In genomic region chr20:39983183-39983582, GRCh38 we compare ENCODE assay signal across 21 cellular contexts.
DNase-seq lines count a peak whose midpoint lies in the region; ATAC-seq, FAIRE-seq and TF ChIP-seq lines count a peak whose summit lies in the region.
"Had no signal": no experiment of that assay in that cellular context is flagged by ENCODE, and none has a peak within 500 bp of the region (broad histone marks: within the 10 kb centered on the region; RNA-seq: fewer than 3 reads in every experiment).

No MANE protein-coding gene starts in this region.

- H3K36me3 ChIP-seq in liver (ENCODE audit: control insufficient read depth in 4 of 4, insufficient read depth in 3 of 4, low read depth in 1 of 4, low read length in 3 of 4) (no peaks in the 10 kb centered on the region), HepG2 (replicated peaks in 1 of 2; ENCODE audit: control insufficient read depth in 1 of 2, insufficient read depth in 2 of 2, low read length in 2 of 2) (no peaks in the 10 kb centered on the region)
- H3K36me3 ChIP-seq: BLaER1 treated with 17β-estradiol and CSF1 and Interleukin-3, amounts not matched to agents 10 nM and 100 nM; MG63 had no signal

- H3K27ac ChIP-seq in liver (ENCODE audit: low read depth in 1 of 2, low read length in 2 of 2) = peak overlapping the region; percentile 47 to 55
- no peak overlapping the region for H3K27ac ChIP-seq in HepG2 (ENCODE audit: extremely low read length, insufficient read depth, low read length)
- no peak overlapping the region for H3K27ac ChIP-seq in foreskin keratinocyte
- H3K27ac ChIP-seq: BLaER1 treated with 17β-estradiol and CSF1 and Interleukin-3, amounts not matched to agents 10 nM and 100 nM; HL-60; RWPE1 had no signal

- 88% methylated on average over 2 of the region's 2 CpGs for WGBS in liver
- 3% methylated on average over 2 of the region's 2 CpGs for WGBS in HepG2 (ENCODE audit: low lambda C conversion rate)

- H3K9me3 ChIP-seq in liver (ENCODE audit: control insufficient read depth in 4 of 4, low read length in 3 of 4) (no peaks in the 10 kb centered on the region), HepG2 (ENCODE audit: low read length) (peaks cover 79% of the 10 kb centered on the region)
- H3K9me3 ChIP-seq: MG63 had no signal

- H3K27me3 ChIP-seq in liver (ENCODE audit: control insufficient read depth in 4 of 4, insufficient read depth in 4 of 4, low read length in 3 of 4) (no peaks in the 10 kb centered on the region), HepG2 (ENCODE audit: control insufficient read depth in 1 of 2, insufficient read depth in 2 of 2, low read length in 2 of 2) (no peaks in the 10 kb centered on the region), foreskin keratinocyte (no peaks in the 10 kb centered on the region)
- H3K27me3 ChIP-seq: BLaER1 treated with 17β-estradiol and CSF1 and Interleukin-3, amounts not matched to agents 10 nM and 100 nM; MG63 had no signal

- FAIRE-seq in HepG2 (lab: Jason Lieb, UNC) = no peak
- FAIRE-seq: A204.1, D721Med, H54 had no signal

- ATAC-seq in HepG2 (no peak), foreskin keratinocyte (peak; percentile 70)
- ATAC-seq: SK-N-SH treated with all-trans-retinoic acid at 6 μM for 48 hours had no signal

- intact Hi-C loops in HepG2 (cut with micrococcal nuclease; ENCODE audit: unreplicated experiment) = no loop called here

- TF ChIP-seq RAD21 in liver (IDR thresholded peaks at IDR 0.05) = no peak
- TF ChIP-seq RAD21 in HepG2 (CRISPR knock-in tag; IDR thresholded peaks at IDR 0.05) = no peak

- POLR2A ChIA-PET in HepG2 (lab: Yijun Ruan, JAX) = no interaction called here

- H2AFZ ChIP-seq in HepG2 (ENCODE audit: low read length) = no peak overlapping the region

- TF ChIP-seq EP300 in HepG2 (IDR thresholded peaks at IDR 0.05; ENCODE audit: low read depth in 2 of 2, low read length in 2 of 2) (no peak), HepG2 (CRISPR knock-in tag; IDR thresholded peaks at IDR 0.05; ENCODE audit: borderline replicate concordance) (no peak)

- no peaks in the 10 kb centered on the region for H4K20me1 ChIP-seq in HepG2 (ENCODE audit: insufficient read depth, low read length)
- H4K20me1 ChIP-seq: BLaER1 treated with 17β-estradiol and CSF1 and Interleukin-3, amounts not matched to agents 10 nM and 100 nM had no signal

- TF ChIP-seq CTCF in liver (IDR thresholded peaks at IDR 0.05; ENCODE audit: low read depth, low read length, missing input control) (no peak), HepG2 (CRISPR knock-in tag; IDR thresholded peaks at IDR 0.05) (no peak), foreskin keratinocyte (conservative IDR thresholded peaks at IDR 0.05) (no peak)

- DNase-seq in HepG2 (ENCODE audit: low spot score) = no peak
- peak; percentile 27 to 72 for DNase-seq in foreskin keratinocyte
- peak; percentile 45 for DNase-seq in kidney tubule cell (ENCODE audit: low spot score)
- no peak for DNase-seq in Kasumi-1 (lab: John Stamatoyannopoulos, UW)
- DNase-seq in NCI-H446 (lab: John Stamatoyannopoulos, UW) = no peak
- no peak for DNase-seq in activated effector memory CD4-positive, alpha-beta T cell treated with Interleukin-2 at 50 U/mL for 16 hours
- DNase-seq: AML-193; CD4-positive, alpha-beta T cell; Karpas-422; MG63; NCI-H2029 treated with DMSO at 0.1 percent for 48 hours; NCI-H2227 treated with DMSO at 0.1 percent for 48 hours; NCI-H510A had no signal

- TF ChIP-seq POLR2A in HepG2 (IDR thresholded peaks at IDR 0.05; ENCODE audit: insufficient read depth in 1 of 2, low read depth in 2 of 2, low read length in 2 of 2) = no peak

- H3K4me2 ChIP-seq in HepG2 (ENCODE audit: low read depth, low read length) = no peak overlapping the region
- H3K4me2 ChIP-seq: BLaER1 treated with 17β-estradiol and CSF1 and Interleukin-3, amounts not matched to agents 10 nM and 100 nM had no signal

- no peak overlapping the region for H3K4me3 ChIP-seq in liver (ENCODE audit: low read depth in 1 of 3, low read length in 3 of 3)
- no peak overlapping the region for H3K4me3 ChIP-seq in HepG2 (replicated peaks in 1 of 3; ENCODE audit: insufficient read depth in 1 of 3, low read depth in 2 of 3, low read length in 3 of 3)
- H3K4me3 ChIP-seq: BLaER1 treated with 17β-estradiol and CSF1 and Interleukin-3, amounts not matched to agents 10 nM and 100 nM; MG63 had no signal

- in situ Hi-C loops in HepG2 (cut with HindIII; ENCODE audit: extremely low pct_ligation_motif_present, low pct_unique_long_range_greater_than_20kb) = no loop called here

- H3K9ac ChIP-seq in liver (ENCODE audit: low read depth in 1 of 2, low read length in 2 of 2) (no peak overlapping the region), HepG2 (ENCODE audit: insufficient read depth, low read depth, low read length) (no peak overlapping the region)
- H3K9ac ChIP-seq: BLaER1 treated with 17β-estradiol and CSF1 and Interleukin-3, amounts not matched to agents 10 nM and 100 nM had no signal

- CTCF ChIA-PET in HepG2 (lab: Yijun Ruan, JAX; ENCODE audit: low intra/inter-chr PET ratio, low total read pairs) = no interaction called here

- H3K4me1 ChIP-seq in liver (ENCODE audit: control insufficient read depth in 4 of 4, insufficient read depth in 4 of 4, low read length in 3 of 4) = peaks cover 4 to 25% (median 22%) of the 10 kb centered on the region in 4 donors
- no peaks in the 10 kb centered on the region for H3K4me1 ChIP-seq in HepG2 (ENCODE audit: insufficient read depth, low read length)
- peaks cover 14% of the 10 kb centered on the region for H3K4me1 ChIP-seq in foreskin keratinocyte

- no peaks in the 10 kb centered on the region for H3K79me2 ChIP-seq in HepG2 (ENCODE audit: insufficient read depth, low read length)

- BruUV-seq in HepG2 (replicated peaks; lab: Mats Ljungman, UMichigan) = no TSS peak

TF ChIP-seq in liver, 16 proteins besides CTCF, POLR2A, EP300 and RAD21:
- TF ChIP-seq FOXA2 (IDR thresholded peaks at IDR 0.05) = peak; percentile 10
- TF ChIP-seq GABPA (IDR thresholded peaks at IDR 0.05 in 1 of 2, conservative IDR thresholded peaks at IDR 0.05 in 1 of 2) = no peak
- TF ChIP-seq HNF4A (conservative IDR thresholded peaks at IDR 0.05) = no peak
- no peak for TF ChIP-seq NR2F2 (IDR thresholded peaks at IDR 0.05)
- TF ChIP-seq TAF1 (conservative IDR thresholded peaks at IDR 0.05) = no peak
- TF ChIP-seq FOXA1 (IDR thresholded peaks at IDR 0.05) = no peak
TF ChIP-seq in liver: peak in this region for 1.

TF ChIP-seq in HepG2, 621 proteins besides CTCF, POLR2A, EP300 and RAD21:
- no peak for TF ChIP-seq ZBTB8A (CRISPR knock-in tag; IDR thresholded peaks at IDR 0.05; ENCODE audit: borderline replicate concordance, low read depth)

Comparison
In these comparisons a context has a peak if more than half of its experiments do, and no peak if none do; other contexts are left out.
1. H3K27ac ChIP-seq: peak in liver (2 of 2); none in HepG2 (single experiment) and foreskin keratinocyte (single experiment).
2. DNase-seq: peak in foreskin keratinocyte (2 of 2) and kidney tubule cell (single experiment); none in HepG2 (single experiment), Kasumi-1 (0 of 2), NCI-H446 (0 of 2) and activated effector memory CD4-positive, alpha-beta T cell treated with Interleukin-2 at 50 U/mL for 16 hours (single experiment).